8 cellular contexts compared by ENCODE assay signal in the genomic region with DNA sequence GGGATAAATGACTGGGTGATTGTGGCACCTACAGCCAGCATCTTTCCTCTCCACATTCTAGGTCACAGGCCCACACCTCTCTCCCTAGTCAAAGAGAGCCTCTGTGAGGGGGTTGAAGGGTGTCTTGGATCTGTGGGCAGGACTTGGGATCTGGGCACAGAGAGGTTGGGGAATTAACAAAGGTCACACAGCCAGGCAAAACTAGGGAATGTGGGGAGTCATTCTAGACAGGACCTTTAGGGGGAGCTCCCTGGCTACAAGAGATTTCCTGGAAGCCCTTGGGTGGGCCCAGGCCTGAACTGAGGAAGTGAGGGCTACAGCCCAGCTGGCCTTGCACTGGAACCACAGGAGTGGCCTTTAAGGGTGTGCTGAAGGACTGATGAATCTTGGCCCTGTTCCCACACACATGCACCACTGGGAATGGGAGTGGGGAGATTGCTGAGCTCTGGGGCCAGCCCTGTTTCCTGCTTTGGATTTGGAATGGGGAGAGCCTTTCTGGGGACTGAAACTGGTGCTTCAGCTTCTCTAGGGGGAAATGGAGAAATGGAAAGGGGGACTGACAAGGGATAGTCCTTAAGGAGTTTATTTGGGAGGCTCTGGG. TPM values are rescaled to one million over a fixed set of nuclear protein-coding genes. Genes with fewer than 3 reads are reported as not detected.
DNase-seq lines count a peak whose midpoint lies in the region; ATAC-seq and TF ChIP-seq lines count a peak whose summit lies in the region.

No MANE protein-coding gene starts in this region.

- no peaks in the 10 kb centered on the region for H3K9me3 Mint-ChIP-seq in endothelial cell (ENCODE audit: unreplicated experiment)

- peaks cover 10% of the 10 kb centered on the region for H3K36me3 ChIP-seq in mesodermal cell (ENCODE audit: control insufficient read depth, insufficient read depth, low read length)

- peak; percentile 54 for TF ChIP-seq CTCF in endothelial cell (IDR thresholded peaks at IDR 0.05; ENCODE audit: unreplicated experiment)

- peak overlapping the region; percentile 39 for H3K27ac ChIP-seq in mesodermal cell (ENCODE audit: low read depth, low read length, severe bottlenecking)

- H3K27ac Mint-ChIP-seq in T-helper 17 cell (peak overlapping the region; percentile 90), endothelial cell (ENCODE audit: unreplicated experiment) (peak overlapping the region; percentile 88)

- H3K27me3 Mint-ChIP-seq in T-helper 17 cell (no peaks in the 10 kb centered on the region), endothelial cell (ENCODE audit: unreplicated experiment) (peaks cover 15% of the 10 kb centered on the region)

- H3K4me1 Mint-ChIP-seq in T-helper 17 cell (peaks cover 32% of the 10 kb centered on the region), endothelial cell (ENCODE audit: unreplicated experiment) (peaks cover 34% of the 10 kb centered on the region)

- ATAC-seq in T-helper 17 cell (peak; percentile 12), GM19467 (IDR thresholded peaks at IDR 0.05; ENCODE audit: unreplicated experiment) (no peak)

- DNase-seq in SIG-M5 treated with dmso at 0.1 percent for 504 hours (lab: John Stamatoyannopoulos, UW; ENCODE audit: unreplicated experiment) (peak; percentile 48), SIG-M5 (lab: John Stamatoyannopoulos, UW) (no peak), LoVo (ENCODE audit: low spot score) (peak; percentile 59), T-helper 17 cell (no peak), endothelial cell (ENCODE audit: low spot score) (peak; percentile 42), ureter (ENCODE audit: low spot score) (peak; percentile 78)

- H3K36me3 Mint-ChIP-seq in T-helper 17 cell (ENCODE audit: low read depth): peaks cover 3% of the 10 kb centered on the region
- H3K36me3 Mint-ChIP-seq in endothelial cell (ENCODE audit: low read depth, unreplicated experiment): peaks cover 13% of the 10 kb centered on the region

- H3K4me3 Mint-ChIP-seq in T-helper 17 cell (peak overlapping the region; percentile 76), endothelial cell (ENCODE audit: unreplicated experiment) (peak overlapping the region; percentile 64)

- H3K9me3 ChIP-seq in T-helper 17 cell (ENCODE audit: control insufficient read depth, low read length, poor library complexity, severe bottlenecking) (no peaks in the 10 kb centered on the region), mesodermal cell (ENCODE audit: control insufficient read depth, low read length) (no peaks in the 10 kb centered on the region)

- peaks cover 37% of the 10 kb centered on the region for H3K4me1 ChIP-seq in mesodermal cell (ENCODE audit: control insufficient read depth, insufficient read depth, low read length, poor library complexity, severe bottlenecking)

- no peak overlapping the region for H3K4me3 ChIP-seq in mesodermal cell (ENCODE audit: extremely low read depth, insufficient read depth, low read length, poor library complexity, severe bottlenecking)

RNA-seq across cellular contexts. Expression of a gene that starts 12.4 kb away (rescaled TPM):
- total RNA-seq in T-helper 17 cell (1 to 10 TPM; 3.2 to 4.3 TPM), endothelial cell (ENCODE audit: unreplicated experiment) (37.3 TPM), ureter (28.7 TPM)
- 118 TPM for polyA plus RNA-seq in mesodermal cell (2013, experiment 1 of 2)
- polyA plus RNA-seq in mesodermal cell (2013, experiment 2 of 2): 93.8 TPM

Comparison
In these comparisons a context has a peak if more than half of its experiments do, and no peak if none do; other contexts are left out.
1. DNase-seq: peak in SIG-M5 treated with dmso at 0.1 percent for 504 hours (single experiment), LoVo (single experiment), endothelial cell (single experiment) and ureter (single experiment); none in SIG-M5 (single experiment) and T-helper 17 cell (0 of 3).